13 cellular contexts compared by ENCODE assay signal in genomic region chr2:149767516-149767974, GRCh38.
DNase-seq lines count a peak whose midpoint lies in the region; ATAC-seq, FAIRE-seq and TF ChIP-seq lines count a peak whose summit lies in the region.
"Had no signal": no experiment of that assay in that cellular context is flagged by ENCODE, and none has a peak within 500 bp of the region (broad histone marks: within the 10 kb centered on the region; RNA-seq: fewer than 3 reads in every experiment).

No MANE protein-coding gene starts in this region.

- no peaks in the 10 kb centered on the region for H3K79me2 ChIP-seq in astrocyte (ENCODE audit: insufficient read depth, low read length)

- H3K4me3 Mint-ChIP-seq in astrocyte (ENCODE audit: unreplicated experiment): no peak overlapping the region
- H3K4me3 Mint-ChIP-seq: activated CD8-positive, alpha-beta T cell treated with anti-CD3 and anti-CD28 coated beads, Interleukin-2, amount 10 ng/mL, durations not matched to agents 7 days and 5 days; memory B cell had no signal

- H3K27me3 Mint-ChIP-seq in astrocyte (ENCODE audit: low read depth, unreplicated experiment): no peaks in the 10 kb centered on the region
- H3K27me3 Mint-ChIP-seq: memory B cell had no signal

- WGBS in testis, 2 donors: 42 to 53% methylated on average over 3 of the region's 3 CpGs

- TF ChIP-seq POLR2A in testis (IDR thresholded peaks at IDR 0.05): no peak

- H3K9me3 ChIP-seq in astrocyte (ENCODE audit: insufficient read depth, low read depth, low read length): no peaks in the 10 kb centered on the region
- no peaks in the 10 kb centered on the region for H3K9me3 ChIP-seq in testis
- H3K9me3 ChIP-seq in lower lobe of right lung: no peaks in the 10 kb centered on the region
- H3K9me3 ChIP-seq: esophagus squamous epithelium, transverse colon had no signal

- intact Hi-C loops in testis (cut with DNase I; ENCODE audit: low total_unique reads) (no loop called here), lower lobe of right lung (cut with DNase I) (no loop called here)

- H3K27ac Mint-ChIP-seq in astrocyte (ENCODE audit: unreplicated experiment): peak overlapping the region; percentile 85
- H3K27ac Mint-ChIP-seq: activated CD8-positive, alpha-beta T cell treated with anti-CD3 and anti-CD28 coated beads, Interleukin-2, amount 10 ng/mL, durations not matched to agents 7 days and 5 days; memory B cell had no signal

- peaks cover 15% of the 10 kb centered on the region for H3K4me1 ChIP-seq in astrocyte (ENCODE audit: insufficient read depth, low read length)
- H3K4me1 ChIP-seq in testis: no peaks in the 10 kb centered on the region
- H3K4me1 ChIP-seq in lower lobe of right lung: no peaks in the 10 kb centered on the region

- H3K4me1 Mint-ChIP-seq in astrocyte (ENCODE audit: low read depth, unreplicated experiment): peaks cover 29% of the 10 kb centered on the region
- H3K4me1 Mint-ChIP-seq: memory B cell had no signal

- peak overlapping the region; percentile 68 for H3K4me2 ChIP-seq in astrocyte (ENCODE audit: low read length)

- no peaks in the 10 kb centered on the region for H3K27me3 ChIP-seq in astrocyte (ENCODE audit: insufficient read depth, low read length)
- no peaks in the 10 kb centered on the region for H3K27me3 ChIP-seq in testis
- no peaks in the 10 kb centered on the region for H3K27me3 ChIP-seq in lower lobe of right lung (ENCODE audit: low read depth)
- H3K27me3 ChIP-seq: esophagus squamous epithelium, transverse colon had no signal

- H2AFZ ChIP-seq in astrocyte (ENCODE audit: low read depth, low read length): peak overlapping the region; percentile 26

- ATAC-seq in HG02884 (IDR thresholded peaks at IDR 0.05; ENCODE audit: unreplicated experiment) (no peak), lower lobe of right lung (no peak)
- ATAC-seq: activated CD8-positive, alpha-beta T cell treated with anti-CD3 and anti-CD28 coated beads, Interleukin-2, amount 10 ng/mL, durations not matched to agents 7 days and 5 days had no signal

- no peaks in the 10 kb centered on the region for H4K20me1 ChIP-seq in astrocyte (ENCODE audit: insufficient read depth, low read length)

- no peaks in the 10 kb centered on the region for H3K9me3 Mint-ChIP-seq in astrocyte (ENCODE audit: unreplicated experiment)
- H3K9me3 Mint-ChIP-seq: memory B cell had no signal

- no peaks in the 10 kb centered on the region for H3K36me3 Mint-ChIP-seq in astrocyte (ENCODE audit: low read depth, unreplicated experiment)
- H3K36me3 Mint-ChIP-seq: memory B cell had no signal

- H3K4me3 ChIP-seq in astrocyte (ENCODE audit: insufficient read depth, low read depth, low read length): no peak overlapping the region
- no peak overlapping the region for H3K4me3 ChIP-seq in testis
- H3K4me3 ChIP-seq in lower lobe of right lung: no peak overlapping the region
- H3K4me3 ChIP-seq: esophagus squamous epithelium, transverse colon had no signal

- TF ChIP-seq CTCF in astrocyte (IDR thresholded peaks at IDR 0.05; ENCODE audit: insufficient read depth, low read depth, low read length) (no peak), testis (IDR thresholded peaks at IDR 0.05) (no peak), lower lobe of right lung (IDR thresholded peaks at IDR 0.05) (no peak)

- H3K27ac ChIP-seq in astrocyte (ENCODE audit: low read depth, low read length): peak overlapping the region; percentile 62
- H3K27ac ChIP-seq in testis: no peak overlapping the region
- no peak overlapping the region for H3K27ac ChIP-seq in lower lobe of right lung
- H3K27ac ChIP-seq: esophagus squamous epithelium, transverse colon had no signal

- FAIRE-seq in astrocyte (lab: Jason Lieb, UNC): no peak
- FAIRE-seq: A204.1 had no signal

- DNase-seq in NCI-H1417 (lab: John Stamatoyannopoulos, UW) (peak in 2 of 3 experiments; percentile 30 to 71), NCI-H1417 treated with DMSO at 0.1 percent for 48 hours (lab: John Stamatoyannopoulos, UW) (no peak), astrocyte (ENCODE audit: low read depth) (peak; percentile 54), kidney glomerular epithelial cell (lab: John Stamatoyannopoulos, UW) (peak; percentile 57), testis (peak; percentile 16), middle frontal gyrus (ENCODE audit: extremely low spot score, low spot score) (no peak), lower lobe of right lung (no peak)
- DNase-seq: activated CD8-positive, alpha-beta T cell treated with anti-CD3 and anti-CD28 coated beads, Interleukin-2, amount 10 ng/mL, durations not matched to agents 7 days and 5 days; esophagus squamous epithelium; transverse colon had no signal

- H3K36me3 ChIP-seq in astrocyte (ENCODE audit: insufficient read depth, low read length) (no peaks in the 10 kb centered on the region), testis (ENCODE audit: low read depth, missing control alignments) (no peaks in the 10 kb centered on the region), lower lobe of right lung (no peaks in the 10 kb centered on the region)
- H3K36me3 ChIP-seq: esophagus squamous epithelium, transverse colon had no signal

- peak overlapping the region; percentile 67 for H3K9ac ChIP-seq in astrocyte (ENCODE audit: low read length)

Comparison
In these comparisons a context has a peak if more than half of its experiments do, and no peak if none do; other contexts are left out.
1. DNase-seq: peak in NCI-H1417 (2 of 3), astrocyte (single experiment), kidney glomerular epithelial cell (single experiment) and testis (single experiment); none in NCI-H1417 treated with DMSO at 0.1 percent for 48 hours (single experiment), middle frontal gyrus (single experiment) and lower lobe of right lung (single experiment).